Comparison of ENCODE assay signal across 8 cellular contexts in genomic region chr6:108168501-108168979, GRCh38. TPM values are rescaled to one million over a fixed set of nuclear protein-coding genes. Genes with fewer than 3 reads are reported as not detected.
DNase-seq lines count a peak whose midpoint lies in the region; ATAC-seq and TF ChIP-seq lines count a peak whose summit lies in the region.

No MANE protein-coding gene starts in this region.

- DNase-seq in NT2/D1 (ENCODE audit: low read depth, low spot score) (no peak), foreskin fibroblast (peak in 1 of 2 donors; percentile 49), ovary (no peak), SW480 (ENCODE audit: low spot score) (no peak), UCSD-AML1 (lab: John Stamatoyannopoulos, UW; ENCODE audit: unreplicated experiment) (no peak)
- no peak for DNase-seq in activated CD4-positive, alpha-beta T cell treated with anti-CD3 and anti-CD28 coated beads, Interleukin-2, amount 50 U/mL, for 4 hours

- no peaks in the 10 kb centered on the region for H3K9me2 ChIP-seq in DOHH2 (replicated peaks; ENCODE audit: control insufficient read depth, low read length)

- ATAC-seq in HG03469 (IDR thresholded peaks at IDR 0.05; ENCODE audit: unreplicated experiment), result no peak

- H3K9me3 ChIP-seq in DOHH2 (ENCODE audit: control insufficient read depth, insufficient read depth, low read length), result no peaks in the 10 kb centered on the region
- H3K9me3 ChIP-seq in NT2/D1 (ENCODE audit: insufficient read depth, low read length), result no peaks in the 10 kb centered on the region
- no peaks in the 10 kb centered on the region for H3K9me3 ChIP-seq in ovary

- H3K4me3 ChIP-seq in DOHH2 (ENCODE audit: low read length) (0 out of 2 replicates have a peak overlapping the region, but pooled peaks have one; percentile 12), NT2/D1 (ENCODE audit: insufficient read length, low read depth) (peak overlapping the region; percentile 18), foreskin fibroblast (ENCODE audit: low read depth in 1 of 2, low read length in 2 of 2) (no peak overlapping the region), ovary (peak overlapping the region; percentile 18)

- H3K36me3 ChIP-seq in DOHH2 (ENCODE audit: control insufficient read depth, low read length) (no peaks in the 10 kb centered on the region), NT2/D1 (ENCODE audit: insufficient read depth, insufficient read length, low read length) (no peaks in the 10 kb centered on the region), ovary (no peaks in the 10 kb centered on the region)

- TF ChIP-seq CTCF in DOHH2 (IDR thresholded peaks at IDR 0.05; ENCODE audit: low read depth, low read length, poor library complexity, severe bottlenecking) (peak; percentile 23), foreskin fibroblast (IDR thresholded peaks at IDR 0.05; ENCODE audit: low read depth, low read length) (peak; percentile 23), ovary (IDR thresholded peaks at IDR 0.05) (no peak)

- TF ChIP-seq EP300 in ovary (IDR thresholded peaks at IDR 0.05), result no peak

- WGBS in ovary, 3 donors, result 2 to 3% (median 3%) methylated on average over 14 to 34 of the region's 34 CpGs

- intact Hi-C loops in ovary (cut with DNase I), result no loop called here

- H3K4me2 ChIP-seq in DOHH2 (ENCODE audit: low read length), result peak overlapping the region; percentile 52

- H4K20me1 ChIP-seq in DOHH2 (ENCODE audit: control insufficient read depth, insufficient read depth, low read depth, low read length), result no peaks in the 10 kb centered on the region

- H3K4me1 ChIP-seq in DOHH2 (ENCODE audit: control insufficient read depth, low read length) (peaks cover 9% of the 10 kb centered on the region), NT2/D1 (ENCODE audit: insufficient read depth, insufficient read length) (peaks cover 8% of the 10 kb centered on the region), ovary (ENCODE audit: insufficient read depth) (peaks cover 14% of the 10 kb centered on the region)

- no peaks in the 10 kb centered on the region for H3F3A ChIP-seq in DOHH2 (ENCODE audit: control insufficient read depth, insufficient read depth)

- no peak for TF ChIP-seq POLR2A in ovary (IDR thresholded peaks at IDR 0.05)

- peaks cover 63% of the 10 kb centered on the region for H3K27me3 ChIP-seq in DOHH2 (ENCODE audit: control insufficient read depth, low read length)
- peaks cover 100% of the 10 kb centered on the region for H3K27me3 ChIP-seq in NT2/D1 (ENCODE audit: insufficient read depth, insufficient read length)
- H3K27me3 ChIP-seq in ovary, result peaks cover 3% of the 10 kb centered on the region

- no peak overlapping the region for H3K27ac ChIP-seq in DOHH2 (ENCODE audit: low read depth, low read length)
- H3K27ac ChIP-seq in ovary, result no peak overlapping the region

- no peak overlapping the region for H3K9ac ChIP-seq in NT2/D1 (ENCODE audit: insufficient read length, low read depth)

- no peaks in the 10 kb centered on the region for H3K79me2 ChIP-seq in DOHH2 (ENCODE audit: control insufficient read depth, low read length)

RNA-seq across cellular contexts. Expression of gene NR2E1, which starts 2.7 kb away (rescaled TPM):
- total RNA-seq in ovary, result not detected
- under 1 TPM in 1 of 2 donors, not detected in 1; 0.02 TPM for polyA plus RNA-seq in ovary

Comparison
In these comparisons a context has a peak if more than half of its experiments do, and no peak if none do; other contexts are left out.
1. H3K4me3 ChIP-seq: peak in DOHH2 (single experiment), NT2/D1 (single experiment) and ovary (single experiment); none in foreskin fibroblast (0 of 2).
2. CTCF ChIP-seq: peak in DOHH2 (single experiment) and foreskin fibroblast (single experiment); none in ovary (0 of 3).